ENCODE assay signal across 8 cellular contexts in the genomic region with DNA sequence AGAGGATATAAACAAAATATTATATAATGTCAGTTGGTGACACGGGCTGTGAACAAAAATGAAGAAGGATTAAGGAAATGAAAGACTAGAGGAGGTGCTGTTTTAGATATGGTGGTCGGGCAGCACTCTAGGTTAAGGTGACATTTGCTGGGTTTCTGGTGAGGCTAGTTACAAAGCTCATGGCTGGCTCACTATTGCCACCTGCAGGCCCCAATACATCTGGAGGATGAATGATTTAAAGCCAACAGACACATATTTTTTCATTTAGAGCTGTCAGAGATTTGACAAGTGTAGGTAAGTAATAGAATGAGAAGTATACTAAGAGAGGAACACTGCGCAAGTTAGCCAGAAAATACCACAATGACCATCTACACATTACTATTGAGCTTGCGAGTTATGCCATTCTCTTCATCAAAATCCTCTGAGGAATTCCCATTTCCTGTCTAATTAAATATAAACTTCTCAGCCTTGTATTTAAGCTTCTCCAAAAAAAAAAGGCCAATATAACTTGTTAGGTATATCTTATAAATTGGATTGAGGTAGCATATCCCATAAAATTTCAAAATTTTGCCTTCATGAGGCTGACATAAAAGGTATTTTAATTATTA.
A peak's percentile ranks its signal among the peaks of the same experiment; 100 is the strongest.
DNase-seq lines count a peak whose midpoint lies in the region; ATAC-seq lines count a peak whose summit lies in the region.

No MANE protein-coding gene starts in this region.

- DNase-seq in DMS114 treated with DMSO at 0.1 percent for 48 hours (lab: John Stamatoyannopoulos, UW; ENCODE audit: unreplicated experiment) (peak; percentile 29), OCI-M1 (lab: John Stamatoyannopoulos, UW) (peak; percentile 90), globus pallidus (ENCODE audit: low spot score) (peak; percentile 63), putamen (ENCODE audit: low spot score) (peak; percentile 22)
- DNase-seq in activated gamma-delta T cell treated with anti-CD3 and anti-CD28 coated beads, Interleukin-2, amount 50 U/mL, for 16 hours (ENCODE audit: low read depth), result peak; percentile 9

- ATAC-seq in GM19372 (IDR thresholded peaks at IDR 0.05; ENCODE audit: low read depth, unreplicated experiment), result peak; percentile 47
- peak; percentile 76 for ATAC-seq in HG03354 (IDR thresholded peaks at IDR 0.05; ENCODE audit: poor library complexity, severe bottlenecking, unreplicated experiment)
- ATAC-seq in HG02840 (IDR thresholded peaks at IDR 0.05; ENCODE audit: low FRiP score, unreplicated experiment), result no peak

Comparison
In these comparisons a context has a peak if more than half of its experiments do, and no peak if none do; other contexts are left out.
1. DNase-seq: peak in every context shown above with its lines; median percentile 90 in OCI-M1; 63 in globus pallidus; 29 in DMS114 treated with DMSO at 0.1 percent for 48 hours; 22 in putamen; 9 in activated gamma-delta T cell treated with anti-CD3 and anti-CD28 coated beads, Interleukin-2, amount 50 U/mL, for 16 hours.